In the genomic region with DNA sequence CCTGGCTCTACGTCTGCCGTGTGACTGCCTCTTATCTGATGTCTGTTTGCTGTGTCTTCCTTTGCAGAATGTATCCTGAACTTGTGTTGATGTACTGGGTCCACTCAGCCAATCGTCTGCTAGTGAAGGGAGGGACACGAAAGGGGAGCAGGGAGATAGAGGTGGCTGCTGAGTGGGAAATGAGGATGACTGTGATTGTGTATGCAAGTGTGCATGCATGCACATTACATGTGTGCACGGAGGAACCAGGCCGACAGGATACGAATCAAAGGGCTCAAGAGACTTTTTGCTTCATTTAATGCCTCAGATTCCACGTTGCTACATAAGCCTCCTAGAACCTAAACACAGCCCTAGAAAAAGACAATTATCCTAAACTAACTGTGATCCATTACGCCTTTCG, we compare ENCODE assay signal across 14 cellular contexts.
DNase-seq lines count a peak whose midpoint lies in the region; ATAC-seq, FAIRE-seq and TF ChIP-seq lines count a peak whose summit lies in the region.
"Had no signal": no experiment of that assay in that cellular context is flagged by ENCODE, and none has a peak within 500 bp of the region (broad histone marks: within the 10 kb centered on the region; RNA-seq: fewer than 3 reads in every experiment).

No MANE protein-coding gene starts in this region.

- no peaks in the 10 kb centered on the region for H3K27me3 ChIP-seq in bronchial epithelial cell (ENCODE audit: control insufficient read depth, insufficient read depth, low read length)
- H3K27me3 ChIP-seq in foreskin keratinocyte = no peaks in the 10 kb centered on the region
- H3K27me3 ChIP-seq in suprapubic skin = no peaks in the 10 kb centered on the region

- POLR2A ChIA-PET in RWPE1 (lab: Yijun Ruan, JAX; ENCODE audit: low non-redundant PET) = no interaction called here

- H3K4me3 ChIP-seq in bronchial epithelial cell (ENCODE audit: low read depth, low read length) (no peak overlapping the region), suprapubic skin (no peak overlapping the region)
- H3K4me3 ChIP-seq: A549 had no signal

- H3K4me1 ChIP-seq in foreskin keratinocyte (peaks cover 31% of the 10 kb centered on the region), suprapubic skin (peaks cover 34% of the 10 kb centered on the region)
- H3K4me1 ChIP-seq: A549 had no signal

- TF ChIP-seq EP300 in suprapubic skin (IDR thresholded peaks at IDR 0.05) = no peak

- no peaks in the 10 kb centered on the region for H3K9me3 ChIP-seq in suprapubic skin

- H3K27ac ChIP-seq in RWPE1 = peak overlapping the region; percentile 93
- peak overlapping the region; percentile 76 for H3K27ac ChIP-seq in foreskin keratinocyte
- peak overlapping the region; percentile 78 for H3K27ac ChIP-seq in suprapubic skin
- H3K27ac ChIP-seq: A549, HL-60 had no signal

- TF ChIP-seq POLR2A in suprapubic skin (IDR thresholded peaks at IDR 0.05) = no peak

- DNase-seq in RWPE1 (ENCODE audit: low spot score) (no peak), bronchial epithelial cell (ENCODE audit: low read depth) (no peak), foreskin keratinocyte (no peak), suprapubic skin (ENCODE audit: low spot score in 2 of 2) (peak in 1 of 2 donors; percentile 28)
- DNase-seq: CD4-positive, CD25-positive, alpha-beta regulatory T cell; DMS53; GF-D8; GOT3; H9 had no signal

- FAIRE-seq in bronchial epithelial cell (lab: Jason Lieb, UNC) = peak; percentile 86
- FAIRE-seq: A549 had no signal

- H3K36me3 ChIP-seq in bronchial epithelial cell (ENCODE audit: control insufficient read depth, insufficient read depth, low read length) = no peaks in the 10 kb centered on the region
- H3K36me3 ChIP-seq in suprapubic skin = no peaks in the 10 kb centered on the region

- ATAC-seq in foreskin keratinocyte = no peak
- ATAC-seq in HG03159 (IDR thresholded peaks at IDR 0.05; ENCODE audit: unreplicated experiment) = no peak
- no peak for ATAC-seq in HG03378 (IDR thresholded peaks at IDR 0.05; ENCODE audit: unreplicated experiment)
- no peak for ATAC-seq in HG02763 (IDR thresholded peaks at IDR 0.05; ENCODE audit: unreplicated experiment)
- ATAC-seq: A549 had no signal

- TF ChIP-seq CTCF in RWPE1 (conservative IDR thresholded peaks at IDR 0.05; ENCODE audit: low read depth) (no peak), bronchial epithelial cell (IDR thresholded peaks at IDR 0.05; ENCODE audit: insufficient read depth, low read length, severe bottlenecking) (no peak), foreskin keratinocyte (conservative IDR thresholded peaks at IDR 0.05) (no peak), suprapubic skin (IDR thresholded peaks at IDR 0.05) (no peak)

- CTCF ChIA-PET in RWPE1 (lab: Yijun Ruan, JAX) = interaction anchor here (0.6 kb wide), 1 partner anchor 38 kb away, joined by 3 read pairs; no protein-coding TSS in a partner anchor

- 75% methylated on average over 10 of the region's 10 CpGs for WGBS in suprapubic skin
